1 cellular context compared by ENCODE assay signal in the genomic region with DNA sequence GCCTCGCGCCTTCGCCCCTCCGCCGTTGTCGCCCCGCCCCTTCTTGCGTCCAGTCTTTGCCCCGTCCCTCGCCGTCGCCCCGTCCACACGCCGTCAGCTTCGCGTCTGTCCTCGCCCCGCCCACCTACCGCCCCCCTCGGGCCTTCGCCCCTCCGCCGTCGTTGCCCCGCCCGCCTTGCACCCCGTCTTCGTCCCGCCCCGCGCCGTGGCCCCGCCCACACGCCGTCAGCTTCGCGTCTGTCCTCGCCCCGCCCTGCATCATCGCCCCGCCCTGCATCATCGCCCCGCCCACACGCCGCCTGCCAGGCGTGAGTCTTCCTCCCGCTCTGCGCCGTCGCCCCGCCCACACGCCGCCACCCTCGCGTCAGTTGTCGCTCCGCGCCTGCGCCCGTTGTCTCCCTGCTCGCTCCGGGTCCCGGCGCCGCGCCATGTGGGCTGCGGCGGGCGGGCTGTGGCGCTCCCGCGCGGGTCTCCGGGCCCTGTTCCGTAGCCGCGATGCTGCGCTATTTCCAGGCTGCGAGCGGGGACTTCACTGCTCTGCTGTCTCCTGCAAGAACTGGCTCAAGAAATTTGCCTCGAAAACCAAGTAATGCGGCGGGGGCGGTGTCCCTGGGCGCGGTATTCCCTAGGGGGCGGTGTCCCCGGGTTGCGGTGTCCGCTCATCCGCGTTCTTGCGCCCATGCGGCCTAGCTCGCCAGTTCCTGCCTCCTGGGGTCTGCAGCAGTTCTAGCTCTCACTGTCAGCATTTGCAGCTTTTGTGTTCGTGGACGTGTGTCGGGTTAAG.
TF ChIP-seq lines count a peak whose summit lies in the region.

A gene with protein sequence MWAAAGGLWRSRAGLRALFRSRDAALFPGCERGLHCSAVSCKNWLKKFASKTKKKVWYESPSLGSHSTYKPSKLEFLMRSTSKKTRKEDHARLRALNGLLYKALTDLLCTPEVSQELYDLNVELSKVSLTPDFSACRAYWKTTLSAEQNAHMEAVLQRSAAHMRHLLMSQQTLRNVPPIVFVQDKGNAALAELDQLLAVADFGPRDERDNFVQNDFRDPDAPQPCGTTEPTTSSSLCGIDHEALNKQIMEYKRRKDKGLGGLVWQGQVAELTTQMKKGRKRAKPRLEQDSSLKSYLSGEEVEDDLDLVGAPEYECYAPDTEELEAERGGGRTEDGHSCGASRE (plus strand): TSS at position 367 of the 784 bp plus-strand sequence. CDS start 62 bp downstream, at position 429.

TF ChIP-seq in HCT116, 20 proteins besides CTCF, POLR2A, EP300 and RAD21 (continued from another document):
- TF ChIP-seq CEBPB (IDR thresholded peaks at IDR 0.05; ENCODE audit: low read depth) (no peak), SIN3A (IDR thresholded peaks at IDR 0.05; ENCODE audit: low read depth) (peak; percentile 89), EZH2 (IDR thresholded peaks at IDR 0.05) (no peak), CBX3 (IDR thresholded peaks at IDR 0.05; ENCODE audit: low read depth) (no peak), YY1 (IDR thresholded peaks at IDR 0.05; ENCODE audit: extremely low read depth, insufficient replicate concordance, low read depth, low read length) (no peak), ZFX (IDR thresholded peaks at IDR 0.05) (peak; percentile 87), SP1 (IDR thresholded peaks at IDR 0.05; ENCODE audit: low read depth) (peak; percentile 65), TCF7L2 (IDR thresholded peaks at IDR 0.05; ENCODE audit: borderline replicate concordance, extremely low read depth, insufficient read depth, insufficient read length) (no peak), ZNF274 (IDR thresholded peaks at IDR 0.05; ENCODE audit: low read depth, low read length) (no peak), JUND (IDR thresholded peaks at IDR 0.05) (no peak), EGR1 (IDR thresholded peaks at IDR 0.05; ENCODE audit: low read depth) (peak; percentile 80), EZH2phosphoT487 (IDR thresholded peaks at IDR 0.05; ENCODE audit: borderline replicate concordance) (no peak), ELF1 (IDR thresholded peaks at IDR 0.05; ENCODE audit: borderline replicate concordance, low read depth) (no peak; the same call in 1 of the 2 replicates)
- TF ChIP-seq, protein P1, sequence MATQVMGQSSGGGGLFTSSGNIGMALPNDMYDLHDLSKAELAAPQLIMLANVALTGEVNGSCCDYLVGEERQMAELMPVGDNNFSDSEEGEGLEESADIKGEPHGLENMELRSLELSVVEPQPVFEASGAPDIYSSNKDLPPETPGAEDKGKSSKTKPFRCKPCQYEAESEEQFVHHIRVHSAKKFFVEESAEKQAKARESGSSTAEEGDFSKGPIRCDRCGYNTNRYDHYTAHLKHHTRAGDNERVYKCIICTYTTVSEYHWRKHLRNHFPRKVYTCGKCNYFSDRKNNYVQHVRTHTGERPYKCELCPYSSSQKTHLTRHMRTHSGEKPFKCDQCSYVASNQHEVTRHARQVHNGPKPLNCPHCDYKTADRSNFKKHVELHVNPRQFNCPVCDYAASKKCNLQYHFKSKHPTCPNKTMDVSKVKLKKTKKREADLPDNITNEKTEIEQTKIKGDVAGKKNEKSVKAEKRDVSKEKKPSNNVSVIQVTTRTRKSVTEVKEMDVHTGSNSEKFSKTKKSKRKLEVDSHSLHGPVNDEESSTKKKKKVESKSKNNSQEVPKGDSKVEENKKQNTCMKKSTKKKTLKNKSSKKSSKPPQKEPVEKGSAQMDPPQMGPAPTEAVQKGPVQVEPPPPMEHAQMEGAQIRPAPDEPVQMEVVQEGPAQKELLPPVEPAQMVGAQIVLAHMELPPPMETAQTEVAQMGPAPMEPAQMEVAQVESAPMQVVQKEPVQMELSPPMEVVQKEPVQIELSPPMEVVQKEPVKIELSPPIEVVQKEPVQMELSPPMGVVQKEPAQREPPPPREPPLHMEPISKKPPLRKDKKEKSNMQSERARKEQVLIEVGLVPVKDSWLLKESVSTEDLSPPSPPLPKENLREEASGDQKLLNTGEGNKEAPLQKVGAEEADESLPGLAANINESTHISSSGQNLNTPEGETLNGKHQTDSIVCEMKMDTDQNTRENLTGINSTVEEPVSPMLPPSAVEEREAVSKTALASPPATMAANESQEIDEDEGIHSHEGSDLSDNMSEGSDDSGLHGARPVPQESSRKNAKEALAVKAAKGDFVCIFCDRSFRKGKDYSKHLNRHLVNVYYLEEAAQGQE (IDR thresholded peaks at IDR 0.05; ENCODE audit: low read depth) = no peak
- TF ChIP-seq, protein P2, sequence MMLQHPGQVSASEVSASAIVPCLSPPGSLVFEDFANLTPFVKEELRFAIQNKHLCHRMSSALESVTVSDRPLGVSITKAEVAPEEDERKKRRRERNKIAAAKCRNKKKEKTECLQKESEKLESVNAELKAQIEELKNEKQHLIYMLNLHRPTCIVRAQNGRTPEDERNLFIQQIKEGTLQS (IDR thresholded peaks at IDR 0.05) = no peak
